Comparison of ENCODE assay signal across 1 cellular context in genomic region chr4:158182736-158183135, GRCh38.
TF ChIP-seq lines count a peak whose summit lies in the region.

No MANE protein-coding gene starts in this region.

TF ChIP-seq in HCT116, 20 proteins besides CTCF, POLR2A, EP300 and RAD21:
- TF ChIP-seq, protein P1, sequence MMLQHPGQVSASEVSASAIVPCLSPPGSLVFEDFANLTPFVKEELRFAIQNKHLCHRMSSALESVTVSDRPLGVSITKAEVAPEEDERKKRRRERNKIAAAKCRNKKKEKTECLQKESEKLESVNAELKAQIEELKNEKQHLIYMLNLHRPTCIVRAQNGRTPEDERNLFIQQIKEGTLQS (IDR thresholded peaks at IDR 0.05) = no peak
- TF ChIP-seq CBX3 (IDR thresholded peaks at IDR 0.05; ENCODE audit: low read depth) (no peak), FOSL1 (IDR thresholded peaks at IDR 0.05; ENCODE audit: low read depth) (no peak)
